Comparison of ENCODE assay signal across 21 cellular contexts in genomic region chr3:87895983-87896382, GRCh38.
"Had no signal": no experiment of that assay in that cellular context is flagged by ENCODE, and none has a peak within 500 bp of the region (broad histone marks: within the 10 kb centered on the region; RNA-seq: fewer than 3 reads in every experiment).

No MANE protein-coding gene starts in this region.

- H3K36me3 ChIP-seq: MG63, SJSA1 had no signal

- DNase-seq: IMR-90, Karpas-422, KG1, MG63, NCI-H1092, NCI-H1105 treated with DMSO at 0.1 percent for 48 hours, NCI-H1417 treated with DMSO at 0.1 percent for 48 hours, NCI-H1694, NCI-H187 treated with DMSO at 0.1 percent for 48 hours, NCI-H2029 treated with DMSO at 0.1 percent for 48 hours, NCI-H2171, NCI-H226, NCI-H446, NCI-H510A, NCI-H524 treated with DMSO at 0.1 percent for 48 hours, NCI-H69, NCI-H774, RPMI8226, SHP77 had no signal

- H3K27ac ChIP-seq: SJSA1, SK-N-MC had no signal

- H3K27me3 ChIP-seq: MG63, SJSA1 had no signal

- H3K4me3 ChIP-seq: MG63, SJSA1, SK-N-MC had no signal

- H3K4me1 ChIP-seq: SJSA1 had no signal
